8 cellular contexts compared by ENCODE assay signal in the genomic region with DNA sequence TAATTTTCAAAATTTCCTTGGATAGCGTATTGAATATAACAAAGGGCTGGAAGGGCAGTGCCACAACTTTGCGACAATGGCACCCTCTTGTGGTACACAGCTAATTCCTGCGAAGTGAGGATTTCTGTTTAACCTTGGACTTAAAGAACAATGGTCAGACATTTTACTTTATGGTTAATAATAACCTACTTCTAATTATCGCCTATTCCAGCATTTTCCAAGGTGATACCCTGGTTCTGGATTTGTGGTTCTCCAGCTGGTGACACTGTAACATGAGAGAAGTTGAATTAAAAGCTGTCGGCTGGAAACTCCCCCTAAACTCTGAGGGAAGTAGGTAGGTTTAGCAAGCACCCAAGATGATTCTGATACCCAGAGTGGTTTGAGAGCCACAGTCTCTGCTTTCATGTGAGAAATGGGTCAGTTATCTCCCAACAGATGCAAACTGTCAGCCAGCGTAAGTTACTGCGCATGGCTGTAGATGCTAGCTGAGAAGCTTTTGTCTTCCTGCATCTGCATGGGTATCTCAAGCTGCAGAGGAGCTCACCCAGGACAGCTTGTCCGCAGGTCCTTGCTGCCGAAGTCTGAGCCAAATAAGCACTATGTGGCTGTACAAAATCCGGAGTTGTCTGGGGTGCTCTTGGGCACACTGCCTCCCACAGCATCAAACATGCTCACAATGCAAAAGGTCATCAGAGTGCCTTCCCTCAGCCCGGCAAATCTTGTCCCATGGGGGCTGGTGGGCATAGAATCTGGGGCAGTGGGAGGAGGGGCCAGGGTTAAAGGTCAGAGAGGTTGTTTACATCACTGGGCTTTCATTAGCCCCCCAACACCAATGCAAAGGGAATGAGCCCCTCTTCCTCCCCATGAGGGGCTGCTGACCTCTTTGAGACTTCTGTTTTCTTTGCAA. TPM values are rescaled to one million over a fixed set of nuclear protein-coding genes. Genes with fewer than 3 reads are reported as not detected.
DNase-seq lines count a peak whose midpoint lies in the region; ATAC-seq, FAIRE-seq and TF ChIP-seq lines count a peak whose summit lies in the region.

No MANE protein-coding gene starts in this region.

- DNase-seq in AG10803 (ENCODE audit: low read depth) (peak; percentile 75), GM13976 (ENCODE audit: low spot score) (peak; percentile 51), MG63 (peak; percentile 48), SKM-1 treated with dmso at 0.1 percent for 144 hours (lab: John Stamatoyannopoulos, UW; ENCODE audit: unreplicated experiment) (peak; percentile 53), T47D (ENCODE audit: low read depth in 1 of 2, low spot score in 1 of 2) (peak; percentile 41 to 79)
- peak; percentile 65 for DNase-seq in stimulated activated CD4-positive, alpha-beta T cell treated with anti-CD3 and anti-CD28 coated beads, Interleukin-4, amount 100 ng/mL, for 24 hours

- H3K27me3 ChIP-seq in MG63, result peaks cover 3% of the 10 kb centered on the region; the same call in 1 of the 2 replicates

- no peaks in the 10 kb centered on the region for H3K36me3 ChIP-seq in MG63

- TF ChIP-seq CTCF in AG10803 (conservative IDR thresholded peaks at IDR 0.05; ENCODE audit: low read length), result peak; percentile 91
- TF ChIP-seq CTCF in GM13976 (IDR thresholded peaks at IDR 0.05; ENCODE audit: borderline replicate concordance, control extremely low read depth, extremely low read depth, insufficient read depth, missing control alignments), result peak; percentile 80

- no peak for ATAC-seq in HG03135 (IDR thresholded peaks at IDR 0.05; ENCODE audit: unreplicated experiment)

- no peaks in the 10 kb centered on the region for H3K9me3 ChIP-seq in MG63

- FAIRE-seq in islet of Langerhans (lab: Jason Lieb, UNC), result peak; percentile 65

- in situ Hi-C loops in GM13976 (cut with MboI; ENCODE audit: low sequenced_read_pairs, unreplicated experiment) (loop anchor here (10.0 to 25.0 kb wide), 2 partner anchors 354 to 621 kb away; no protein-coding TSS in a partner anchor), T47D (cut with HindIII; ENCODE audit: low pct_unique_long_range_greater_than_20kb, low sequenced_read_pairs) (no loop called here)

- no peak overlapping the region for H3K4me3 ChIP-seq in AG10803 (ENCODE audit: low read length)
- no peak overlapping the region for H3K4me3 ChIP-seq in MG63

RNA-seq across cellular contexts. Expression of gene CHSY1, which starts 6.6 kb away (rescaled TPM):
- 9.5 and 11.0 TPM in 2 replicates for total RNA-seq in MG63 (2014; rRNA removed; shearing (Covaris generic); ENCODE audit: low replicate concordance)

RNA-seq across cellular contexts. Expression of gene SELENOS, which starts 18.8 kb away (rescaled TPM):
- total RNA-seq in MG63 (2014; rRNA removed; shearing (Covaris generic); ENCODE audit: low replicate concordance), result 131 and 133 TPM in 2 replicates

RNA-seq across cellular contexts. Expression of gene SNRPA1, which starts 36.6 kb away (rescaled TPM):
- total RNA-seq in MG63 (2014; rRNA removed; shearing (Covaris generic); ENCODE audit: low replicate concordance), result 134 and 190 TPM in 2 replicates
